ENCODE assay signal across 16 cellular contexts in genomic region chr4:138647433-138647832, GRCh38.
"Had no signal": no experiment of that assay in that cellular context is flagged by ENCODE, and none has a peak within 500 bp of the region (broad histone marks: within the 10 kb centered on the region; RNA-seq: fewer than 3 reads in every experiment).

No MANE protein-coding gene starts in this region.

- H3K27me3 Mint-ChIP-seq: activated CD4-positive, alpha-beta memory T cell treated with anti-CD3 and anti-CD28 coated beads, Interleukin-2, amount 10 ng/mL, durations not matched to agents 7 days and 5 days; activated CD4-positive, alpha-beta T cell treated with anti-CD3 and anti-CD28 coated beads for 36 hours; natural killer cell treated with Interleukin-12 subunit alpha and Interleukin-12 subunit beta and Interleukin-15 and Interleukin-18, amount 100 ng/mL, for 72 hours; stimulated activated memory B cell treated with anti-CD40 and anti-IgM and Interleukin-4, amounts not matched to agents 10 μg/mL and 1 μg/mL and 100 μg/mL, for 72 hours had no signal

- H3K36me3 Mint-ChIP-seq: activated naive CD4-positive, alpha-beta T cell treated with anti-CD3 and anti-CD28 coated beads, Interleukin-2, amount 50 U/mL, for 72 hours; memory B cell; natural killer cell treated with Interleukin-12 subunit alpha and Interleukin-12 subunit beta and Interleukin-15 and Interleukin-18, amount 100 ng/mL, for 72 hours; stimulated activated memory B cell treated with anti-CD40 and anti-IgM and Interleukin-4, amounts not matched to agents 10 μg/mL and 1 μg/mL and 100 μg/mL, for 72 hours had no signal

- H3K36me3 ChIP-seq: colonic mucosa, esophagus muscularis mucosa had no signal

- H3K4me3 Mint-ChIP-seq: activated CD4-positive, alpha-beta memory T cell treated with anti-CD3 and anti-CD28 coated beads, Interleukin-2, amount 10 ng/mL, durations not matched to agents 7 days and 5 days; activated CD4-positive, alpha-beta T cell treated with anti-CD3 and anti-CD28 coated beads for 36 hours; activated T-cell treated with anti-CD3 and anti-CD28 coated beads, Interleukin-2, amount 50 U/mL, for 72 hours; memory B cell; natural killer cell treated with Interleukin-12 subunit alpha and Interleukin-12 subunit beta and Interleukin-15 and Interleukin-18, amount 100 ng/mL, for 72 hours; stimulated activated memory B cell treated with anti-CD40 and anti-IgM and Interleukin-4, amounts not matched to agents 10 μg/mL and 1 μg/mL and 100 μg/mL, for 72 hours had no signal

- H3K27ac ChIP-seq: colonic mucosa, esophagus muscularis mucosa, VCaP had no signal

- DNase-seq: activated CD4-positive, alpha-beta memory T cell treated with anti-CD3 and anti-CD28 coated beads, Interleukin-2, amount 10 ng/mL, durations not matched to agents 7 days and 5 days; activated CD4-positive, alpha-beta T cell treated with anti-CD3 and anti-CD28 coated beads for 36 hours; activated gamma-delta T cell; activated T-cell treated with anti-CD3 and anti-CD28 coated beads, Interleukin-2, amount 50 U/mL, for 72 hours; colonic mucosa; left ventricle myocardium superior; nucleus accumbens; posterior cingulate gyrus; stimulated activated CD4-positive, alpha-beta T cell treated with anti-CD3 and anti-CD28 coated beads, Interleukin-2, amount 100 ng/mL, for 48 hours; T-helper 9 cell had no signal

- H3K9me3 ChIP-seq: colonic mucosa, esophagus muscularis mucosa had no signal

- H3K4me1 Mint-ChIP-seq: activated CD4-positive, alpha-beta memory T cell treated with anti-CD3 and anti-CD28 coated beads, Interleukin-2, amount 10 ng/mL, durations not matched to agents 7 days and 5 days; activated CD4-positive, alpha-beta T cell treated with anti-CD3 and anti-CD28 coated beads for 36 hours; memory B cell; stimulated activated memory B cell treated with anti-CD40 and anti-IgM and Interleukin-4, amounts not matched to agents 10 μg/mL and 1 μg/mL and 100 μg/mL, for 72 hours had no signal

- H3K9me3 Mint-ChIP-seq: activated CD4-positive, alpha-beta memory T cell treated with anti-CD3 and anti-CD28 coated beads, Interleukin-2, amount 10 ng/mL, durations not matched to agents 7 days and 5 days; activated T-cell treated with anti-CD3 and anti-CD28 coated beads, Interleukin-2, amount 50 U/mL, for 72 hours had no signal

- H3K4me1 ChIP-seq: colonic mucosa, esophagus muscularis mucosa had no signal

- H3K27ac Mint-ChIP-seq: activated CD4-positive, alpha-beta memory T cell treated with anti-CD3 and anti-CD28 coated beads, Interleukin-2, amount 10 ng/mL, durations not matched to agents 7 days and 5 days; activated CD4-positive, alpha-beta T cell treated with anti-CD3 and anti-CD28 coated beads for 36 hours; activated T-cell treated with anti-CD3 and anti-CD28 coated beads, Interleukin-2, amount 50 U/mL, for 72 hours; memory B cell; natural killer cell treated with Interleukin-12 subunit alpha and Interleukin-12 subunit beta and Interleukin-15 and Interleukin-18, amount 100 ng/mL, for 72 hours; stimulated activated memory B cell treated with anti-CD40 and anti-IgM and Interleukin-4, amounts not matched to agents 10 μg/mL and 1 μg/mL and 100 μg/mL, for 72 hours had no signal

- ATAC-seq: activated CD4-positive, alpha-beta T cell treated with anti-CD3 and anti-CD28 coated beads for 36 hours; activated naive CD4-positive, alpha-beta T cell treated with anti-CD3 and anti-CD28 coated beads, Interleukin-2, amount 50 U/mL, for 72 hours; activated T-cell treated with anti-CD3 and anti-CD28 coated beads, Interleukin-2, amount 50 U/mL, for 72 hours; left ventricle myocardium superior; natural killer cell treated with Interleukin-12 subunit alpha and Interleukin-12 subunit beta and Interleukin-15 and Interleukin-18, amount 100 ng/mL, for 72 hours; stimulated activated memory B cell treated with anti-CD40 and anti-IgM and Interleukin-4, amounts not matched to agents 10 μg/mL and 1 μg/mL and 100 μg/mL, for 72 hours had no signal

- H3K4me3 ChIP-seq: colonic mucosa, esophagus muscularis mucosa had no signal

- H3K27me3 ChIP-seq: colonic mucosa, esophagus muscularis mucosa had no signal
